ENCODE assay signal across 1 cellular context in genomic region chr6:149566372-149567193, GRCh38.
A peak's percentile ranks its signal among the peaks of the same experiment; 100 is the strongest.
TF ChIP-seq lines count a peak whose summit lies in the region.

A gene with protein sequence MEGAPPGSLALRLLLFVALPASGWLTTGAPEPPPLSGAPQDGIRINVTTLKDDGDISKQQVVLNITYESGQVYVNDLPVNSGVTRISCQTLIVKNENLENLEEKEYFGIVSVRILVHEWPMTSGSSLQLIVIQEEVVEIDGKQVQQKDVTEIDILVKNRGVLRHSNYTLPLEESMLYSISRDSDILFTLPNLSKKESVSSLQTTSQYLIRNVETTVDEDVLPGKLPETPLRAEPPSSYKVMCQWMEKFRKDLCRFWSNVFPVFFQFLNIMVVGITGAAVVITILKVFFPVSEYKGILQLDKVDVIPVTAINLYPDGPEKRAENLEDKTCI (plus strand): TSS chr6:149566375. CDS start chr6:149566415, 40 bp downstream.

TF ChIP-seq in HEK293, 187 proteins besides CTCF, POLR2A, EP300 and RAD21 (continued from another document):
- TF ChIP-seq, protein P1, sequence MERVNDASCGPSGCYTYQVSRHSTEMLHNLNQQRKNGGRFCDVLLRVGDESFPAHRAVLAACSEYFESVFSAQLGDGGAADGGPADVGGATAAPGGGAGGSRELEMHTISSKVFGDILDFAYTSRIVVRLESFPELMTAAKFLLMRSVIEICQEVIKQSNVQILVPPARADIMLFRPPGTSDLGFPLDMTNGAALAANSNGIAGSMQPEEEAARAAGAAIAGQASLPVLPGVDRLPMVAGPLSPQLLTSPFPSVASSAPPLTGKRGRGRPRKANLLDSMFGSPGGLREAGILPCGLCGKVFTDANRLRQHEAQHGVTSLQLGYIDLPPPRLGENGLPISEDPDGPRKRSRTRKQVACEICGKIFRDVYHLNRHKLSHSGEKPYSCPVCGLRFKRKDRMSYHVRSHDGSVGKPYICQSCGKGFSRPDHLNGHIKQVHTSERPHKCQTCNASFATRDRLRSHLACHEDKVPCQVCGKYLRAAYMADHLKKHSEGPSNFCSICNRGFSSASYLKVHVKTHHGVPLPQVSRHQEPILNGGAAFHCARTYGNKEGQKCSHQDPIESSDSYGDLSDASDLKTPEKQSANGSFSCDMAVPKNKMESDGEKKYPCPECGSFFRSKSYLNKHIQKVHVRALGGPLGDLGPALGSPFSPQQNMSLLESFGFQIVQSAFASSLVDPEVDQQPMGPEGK (tag by site-specific recombination; IDR thresholded peaks at IDR 0.05) = peak; percentile 88
- TF ChIP-seq KLF9 (tag by site-specific recombination; IDR thresholded peaks at IDR 0.05; ENCODE audit: low read depth) = peak; percentile 47; the same call in 1 of the 2 replicates
- TF ChIP-seq SP7 (tag by site-specific recombination; IDR thresholded peaks at IDR 0.05) = 0 out of 2 replicates have a peak, but pooled peaks have one; percentile 38
- TF ChIP-seq ZNF76 (tag by site-specific recombination; IDR thresholded peaks at IDR 0.05; ENCODE audit: borderline replicate concordance, low read depth) = no peak
- no peak for TF ChIP-seq ZNF48 (tag by site-specific recombination; IDR thresholded peaks at IDR 0.05)
- TF ChIP-seq ZBTB20 (tag by site-specific recombination; IDR thresholded peaks at IDR 0.05) = peak; percentile 81
- 0 out of 2 replicates have a peak, but pooled peaks have one; percentile 13 for TF ChIP-seq ZNF513 (tag by site-specific recombination; IDR thresholded peaks at IDR 0.05)
- TF ChIP-seq, protein P2, sequence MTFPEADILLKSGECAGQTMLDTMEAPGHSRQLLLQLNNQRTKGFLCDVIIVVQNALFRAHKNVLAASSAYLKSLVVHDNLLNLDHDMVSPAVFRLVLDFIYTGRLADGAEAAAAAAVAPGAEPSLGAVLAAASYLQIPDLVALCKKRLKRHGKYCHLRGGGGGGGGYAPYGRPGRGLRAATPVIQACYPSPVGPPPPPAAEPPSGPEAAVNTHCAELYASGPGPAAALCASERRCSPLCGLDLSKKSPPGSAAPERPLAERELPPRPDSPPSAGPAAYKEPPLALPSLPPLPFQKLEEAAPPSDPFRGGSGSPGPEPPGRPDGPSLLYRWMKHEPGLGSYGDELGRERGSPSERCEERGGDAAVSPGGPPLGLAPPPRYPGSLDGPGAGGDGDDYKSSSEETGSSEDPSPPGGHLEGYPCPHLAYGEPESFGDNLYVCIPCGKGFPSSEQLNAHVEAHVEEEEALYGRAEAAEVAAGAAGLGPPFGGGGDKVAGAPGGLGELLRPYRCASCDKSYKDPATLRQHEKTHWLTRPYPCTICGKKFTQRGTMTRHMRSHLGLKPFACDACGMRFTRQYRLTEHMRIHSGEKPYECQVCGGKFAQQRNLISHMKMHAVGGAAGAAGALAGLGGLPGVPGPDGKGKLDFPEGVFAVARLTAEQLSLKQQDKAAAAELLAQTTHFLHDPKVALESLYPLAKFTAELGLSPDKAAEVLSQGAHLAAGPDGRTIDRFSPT (tag by site-specific recombination; IDR thresholded peaks at IDR 0.05) = peak; percentile 45; the same call in 1 of the 2 replicates
- peak; percentile 95 for TF ChIP-seq ZNF777 (tag by site-specific recombination; IDR thresholded peaks at IDR 0.05; ENCODE audit: borderline replicate concordance)
- TF ChIP-seq, protein P3, sequence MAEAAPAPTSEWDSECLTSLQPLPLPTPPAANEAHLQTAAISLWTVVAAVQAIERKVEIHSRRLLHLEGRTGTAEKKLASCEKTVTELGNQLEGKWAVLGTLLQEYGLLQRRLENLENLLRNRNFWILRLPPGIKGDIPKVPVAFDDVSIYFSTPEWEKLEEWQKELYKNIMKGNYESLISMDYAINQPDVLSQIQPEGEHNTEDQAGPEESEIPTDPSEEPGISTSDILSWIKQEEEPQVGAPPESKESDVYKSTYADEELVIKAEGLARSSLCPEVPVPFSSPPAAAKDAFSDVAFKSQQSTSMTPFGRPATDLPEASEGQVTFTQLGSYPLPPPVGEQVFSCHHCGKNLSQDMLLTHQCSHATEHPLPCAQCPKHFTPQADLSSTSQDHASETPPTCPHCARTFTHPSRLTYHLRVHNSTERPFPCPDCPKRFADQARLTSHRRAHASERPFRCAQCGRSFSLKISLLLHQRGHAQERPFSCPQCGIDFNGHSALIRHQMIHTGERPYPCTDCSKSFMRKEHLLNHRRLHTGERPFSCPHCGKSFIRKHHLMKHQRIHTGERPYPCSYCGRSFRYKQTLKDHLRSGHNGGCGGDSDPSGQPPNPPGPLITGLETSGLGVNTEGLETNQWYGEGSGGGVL (tag by site-specific recombination; IDR thresholded peaks at IDR 0.05) = peak; percentile 67; the same call in 1 of the 2 replicates
- peak; percentile 73 for TF ChIP-seq EGR2 (tag by site-specific recombination; IDR thresholded peaks at IDR 0.05; ENCODE audit: low read depth)
- TF ChIP-seq, protein P4, sequence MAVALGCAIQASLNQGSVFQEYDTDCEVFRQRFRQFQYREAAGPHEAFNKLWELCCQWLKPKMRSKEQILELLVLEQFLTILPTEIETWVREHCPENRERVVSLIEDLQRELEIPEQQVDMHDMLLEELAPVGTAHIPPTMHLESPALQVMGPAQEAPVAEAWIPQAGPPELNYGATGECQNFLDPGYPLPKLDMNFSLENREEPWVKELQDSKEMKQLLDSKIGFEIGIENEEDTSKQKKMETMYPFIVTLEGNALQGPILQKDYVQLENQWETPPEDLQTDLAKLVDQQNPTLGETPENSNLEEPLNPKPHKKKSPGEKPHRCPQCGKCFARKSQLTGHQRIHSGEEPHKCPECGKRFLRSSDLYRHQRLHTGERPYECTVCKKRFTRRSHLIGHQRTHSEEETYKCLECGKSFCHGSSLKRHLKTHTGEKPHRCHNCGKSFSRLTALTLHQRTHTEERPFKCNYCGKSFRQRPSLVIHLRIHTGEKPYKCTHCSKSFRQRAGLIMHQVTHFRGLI (tag by site-specific recombination; IDR thresholded peaks at IDR 0.05) = peak; percentile 88
- peak; percentile 75; the same call in 1 of the 2 replicates for TF ChIP-seq ZBTB10 (tag by site-specific recombination; IDR thresholded peaks at IDR 0.05)
- TF ChIP-seq, protein P5, sequence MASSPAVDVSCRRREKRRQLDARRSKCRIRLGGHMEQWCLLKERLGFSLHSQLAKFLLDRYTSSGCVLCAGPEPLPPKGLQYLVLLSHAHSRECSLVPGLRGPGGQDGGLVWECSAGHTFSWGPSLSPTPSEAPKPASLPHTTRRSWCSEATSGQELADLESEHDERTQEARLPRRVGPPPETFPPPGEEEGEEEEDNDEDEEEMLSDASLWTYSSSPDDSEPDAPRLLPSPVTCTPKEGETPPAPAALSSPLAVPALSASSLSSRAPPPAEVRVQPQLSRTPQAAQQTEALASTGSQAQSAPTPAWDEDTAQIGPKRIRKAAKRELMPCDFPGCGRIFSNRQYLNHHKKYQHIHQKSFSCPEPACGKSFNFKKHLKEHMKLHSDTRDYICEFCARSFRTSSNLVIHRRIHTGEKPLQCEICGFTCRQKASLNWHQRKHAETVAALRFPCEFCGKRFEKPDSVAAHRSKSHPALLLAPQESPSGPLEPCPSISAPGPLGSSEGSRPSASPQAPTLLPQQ (tag by site-specific recombination; IDR thresholded peaks at IDR 0.05) = peak; percentile 76
- TF ChIP-seq ZBTB8A (tag by site-specific recombination; IDR thresholded peaks at IDR 0.05) = peak; percentile 67
- no peak for TF ChIP-seq ZNF621 (tag by site-specific recombination; IDR thresholded peaks at IDR 0.05)
- 0 out of 2 replicates have a peak, but pooled peaks have one; percentile 8 for TF ChIP-seq ZNF133 (tag by site-specific recombination; IDR thresholded peaks at IDR 0.05)
- TF ChIP-seq ZSCAN30 (tag by site-specific recombination; IDR thresholded peaks at IDR 0.05) = no peak; the same call in 1 of the 2 replicates
- TF ChIP-seq ZNF544 (tag by site-specific recombination; IDR thresholded peaks at IDR 0.05) = no peak
- TF ChIP-seq ZNF341 (tag by site-specific recombination; IDR thresholded peaks at IDR 0.05; ENCODE audit: low read depth) = peak; percentile 29
- peak; percentile 6 for TF ChIP-seq KLF10 (tag by site-specific recombination; IDR thresholded peaks at IDR 0.05)
- peak; percentile 89 for TF ChIP-seq ZFP37 (tag by site-specific recombination; IDR thresholded peaks at IDR 0.05)
- TF ChIP-seq ZNF335 (tag by site-specific recombination; conservative IDR thresholded peaks at IDR 0.05) = peak; percentile 92
- no peak; the same call in 1 of the 2 replicates for TF ChIP-seq KLF7 (tag by site-specific recombination; IDR thresholded peaks at IDR 0.05; ENCODE audit: borderline replicate concordance)
- peak; percentile 83; the same call in 1 of the 2 replicates for TF ChIP-seq ZNF501 (tag by site-specific recombination; IDR thresholded peaks at IDR 0.05)
- TF ChIP-seq ZNF2 (tag by site-specific recombination; IDR thresholded peaks at IDR 0.05) = peak; percentile 68
- peak; percentile 92 for TF ChIP-seq ZFHX2 (tag by site-specific recombination; conservative IDR thresholded peaks at IDR 0.05)
- TF ChIP-seq MEIS1 (CRISPR knock-in tag; IDR thresholded peaks at IDR 0.05; ENCODE audit: borderline replicate concordance) = 0 out of 2 replicates have a peak, but pooled peaks have one; percentile 42
- peak; percentile 87 for TF ChIP-seq GLIS2 (tag by site-specific recombination; IDR thresholded peaks at IDR 0.05)
- peak; percentile 87 for TF ChIP-seq ZIC2 (tag by site-specific recombination; IDR thresholded peaks at IDR 0.05)
- TF ChIP-seq ZXDB (tag by site-specific recombination; IDR thresholded peaks at IDR 0.05) = peak; percentile 56
- TF ChIP-seq SCRT2 (tag by site-specific recombination; IDR thresholded peaks at IDR 0.05) = peak; percentile 64; the same call in 1 of the 2 replicates
- peak; percentile 82 for TF ChIP-seq ZBTB17 (tag by site-specific recombination; IDR thresholded peaks at IDR 0.05)
- peak; percentile 88; the same call in 1 of the 2 replicates for TF ChIP-seq ZEB2 (tag by site-specific recombination; IDR thresholded peaks at IDR 0.05)
- TF ChIP-seq ZNF561 (tag by site-specific recombination; IDR thresholded peaks at IDR 0.05; ENCODE audit: borderline replicate concordance) = peak; percentile 15; the same call in 1 of the 2 replicates
- TF ChIP-seq ZBTB6 (tag by site-specific recombination; IDR thresholded peaks at IDR 0.05) = 0 out of 2 replicates have a peak, but pooled peaks have one; percentile 8
- no peak for TF ChIP-seq ZNF112 (tag by site-specific recombination; IDR thresholded peaks at IDR 0.05)
- TF ChIP-seq SP2 (tag by site-specific recombination; IDR thresholded peaks at IDR 0.05) = peak; percentile 4; the same call in 1 of the 2 replicates
- no peak for TF ChIP-seq SETDB1 (IDR thresholded peaks at IDR 0.05; ENCODE audit: insufficient read length, low read length)
- peak; percentile 90 for TF ChIP-seq ZBTB26 (tag by site-specific recombination; optimal IDR thresholded peaks at IDR 0.05)
- 0 out of 2 replicates have a peak, but pooled peaks have one; percentile 41 for TF ChIP-seq ZNF610 (tag by site-specific recombination; IDR thresholded peaks at IDR 0.05; ENCODE audit: borderline replicate concordance)
- TF ChIP-seq MYNN (tag by site-specific recombination; IDR thresholded peaks at IDR 0.05; ENCODE audit: borderline replicate concordance) = no peak
TF ChIP-seq in HEK293: peak in this region for 46.
